Comparison of ENCODE assay signal across 8 cellular contexts in genomic region chr12:132153501-132154340, GRCh38. TPM values are rescaled to one million over a fixed set of nuclear protein-coding genes. Genes with fewer than 3 reads are reported as not detected.
DNase-seq lines count a peak whose midpoint lies in the region; ATAC-seq and TF ChIP-seq lines count a peak whose summit lies in the region.

No MANE protein-coding gene starts in this region.

- ATAC-seq in GM21576 (IDR thresholded peaks at IDR 0.05; ENCODE audit: unreplicated experiment), result peak; percentile 75
- ATAC-seq in RWPE2 (ENCODE audit: low read depth), result peak; percentile 91
- peak; percentile 93 for ATAC-seq in upper lobe of right lung

- no peak overlapping the region for H2BK120ac ChIP-seq in trophoblast cell (ENCODE audit: insufficient read depth, low read length, poor library complexity)

- H3K79me2 ChIP-seq in trophoblast cell (ENCODE audit: control insufficient read depth, insufficient read depth, low read length, poor library complexity), result no peaks in the 10 kb centered on the region

- peak; percentile 97 for TF ChIP-seq CTCF in LNCAP (IDR thresholded peaks at IDR 0.05)
- TF ChIP-seq CTCF in RWPE2 (IDR thresholded peaks at IDR 0.05; ENCODE audit: poor library complexity, severe bottlenecking), result peak; percentile 92
- peak; percentile 92 for TF ChIP-seq CTCF in upper lobe of right lung (IDR thresholded peaks at IDR 0.05)

- in situ Hi-C loops in Caki2 (cut with HindIII; ENCODE audit: low pct_unique_long_range_greater_than_20kb, low sequenced_read_pairs), result no loop called here

- H3K9ac ChIP-seq in trophoblast cell (ENCODE audit: low read length), result no peak overlapping the region

- intact Hi-C loops in upper lobe of right lung (cut with DNase I), result no loop called here

- H4K8ac ChIP-seq in trophoblast cell (ENCODE audit: low read depth, low read length), result no peak overlapping the region

- no peak overlapping the region for H3K18ac ChIP-seq in trophoblast cell (ENCODE audit: low read length)

- H3K79me1 ChIP-seq in trophoblast cell (ENCODE audit: low read length), result no peaks in the 10 kb centered on the region

- no CpG with 5 or more reads among the region's 41 CpGs for WGBS in trophoblast cell (ENCODE audit: extremely low coverage, insufficient coverage, insufficient read length)

- H3K27me3 ChIP-seq in RWPE2 (ENCODE audit: insufficient read depth, poor library complexity, severe bottlenecking) (no peaks in the 10 kb centered on the region), trophoblast cell (ENCODE audit: insufficient read depth, low read length) (no peaks in the 10 kb centered on the region), upper lobe of right lung (no peaks in the 10 kb centered on the region)

- H3K4me3 ChIP-seq in RWPE2 (ENCODE audit: severe bottlenecking) (no peak overlapping the region), trophoblast cell (ENCODE audit: low read depth, low read length) (peak overlapping the region; percentile 29), upper lobe of right lung (peak overlapping the region; percentile 25)

- H3K4me1 ChIP-seq in RWPE2 (ENCODE audit: insufficient read depth, poor library complexity, severe bottlenecking), result no peaks in the 10 kb centered on the region
- no peaks in the 10 kb centered on the region for H3K4me1 ChIP-seq in trophoblast cell (ENCODE audit: control insufficient read depth in 1 of 2, insufficient read depth in 2 of 2, low read length in 2 of 2)
- peaks cover 5% of the 10 kb centered on the region for H3K4me1 ChIP-seq in upper lobe of right lung

- no peak overlapping the region for H3K23ac ChIP-seq in trophoblast cell (ENCODE audit: low read length)

- no peak overlapping the region for H2AK5ac ChIP-seq in trophoblast cell (ENCODE audit: low read length)

- no peak overlapping the region for H3K4ac ChIP-seq in trophoblast cell (ENCODE audit: low read depth, low read length)

- H4K91ac ChIP-seq in trophoblast cell (ENCODE audit: low read depth, low read length), result no peak overlapping the region

- H3K27ac ChIP-seq in RWPE2 (ENCODE audit: poor library complexity, severe bottlenecking) (no peak overlapping the region), trophoblast cell (ENCODE audit: low read depth, low read length) (no peak overlapping the region), upper lobe of right lung (no peak overlapping the region)

- H3K4me2 ChIP-seq in trophoblast cell (ENCODE audit: low read length), result no peak overlapping the region

- no peaks in the 10 kb centered on the region for H3K9me3 ChIP-seq in RWPE2 (ENCODE audit: severe bottlenecking)
- peaks cover 30% of the 10 kb centered on the region for H3K9me3 ChIP-seq in trophoblast cell (ENCODE audit: insufficient read depth, low read depth, low read length)
- no peaks in the 10 kb centered on the region for H3K9me3 ChIP-seq in upper lobe of right lung

- peaks cover 5% of the 10 kb centered on the region for H3K36me3 ChIP-seq in RWPE2 (ENCODE audit: low read depth)
- H3K36me3 ChIP-seq in trophoblast cell (ENCODE audit: control insufficient read depth in 1 of 2, insufficient read depth in 2 of 2, low read length in 2 of 2), result peaks cover 22 to 45% of the 10 kb centered on the region in 2 experiments
- peaks cover 7% of the 10 kb centered on the region for H3K36me3 ChIP-seq in upper lobe of right lung

- H4K12ac ChIP-seq in trophoblast cell (ENCODE audit: low read depth, low read length), result no peak overlapping the region

- H2BK12ac ChIP-seq in trophoblast cell (ENCODE audit: low read length), result no peak overlapping the region

- no peak overlapping the region for H2BK5ac ChIP-seq in trophoblast cell (ENCODE audit: low read depth, low read length, poor library complexity)

- no peak overlapping the region for H3K14ac ChIP-seq in trophoblast cell (ENCODE audit: low read length)

- H2AFZ ChIP-seq in trophoblast cell (ENCODE audit: insufficient read depth, low read length, poor library complexity), result no peak overlapping the region

- DNase-seq in Caki2 (ENCODE audit: low read depth) (peak; percentile 79), RWPE2 (ENCODE audit: low spot score) (no peak), activated gamma-delta T cell treated with Interleukin-2 at 50 U/mL for 16 hours (peak; percentile 63), glomerular endothelial cell (ENCODE audit: extremely low read depth, low read depth, low spot score) (peak; percentile 12), trophoblast cell (peak; percentile 66 to 78), upper lobe of right lung (peak; percentile 80)

RNA-seq across cellular contexts. Expression of gene NOC4L, which starts 9.5 kb away (rescaled TPM):
- total RNA-seq in Caki2 (2014; rRNA removed; shearing (Covaris generic); ENCODE audit: low replicate concordance), result 29.6 and 32.9 TPM in 2 replicates
- 22.0 and 23.2 TPM in 2 replicates for total RNA-seq in glomerular endothelial cell
- 22.0 and 22.3 TPM in 2 replicates for polyA plus RNA-seq in trophoblast cell (2013)
- 16.5 TPM for total RNA-seq in upper lobe of right lung

RNA-seq across cellular contexts. Expression of gene DDX51, which starts 9.6 kb away (rescaled TPM):
- total RNA-seq in Caki2 (2014; rRNA removed; shearing (Covaris generic); ENCODE audit: low replicate concordance), result 7.1 and 10.5 TPM in 2 replicates
- total RNA-seq in glomerular endothelial cell (9.9 and 16.0 TPM in 2 replicates), upper lobe of right lung (16.2 TPM)
- polyA plus RNA-seq in trophoblast cell (2013), result 6.5 and 6.9 TPM in 2 replicates
